ENCODE assay signal across 8 cellular contexts in the genomic region with DNA sequence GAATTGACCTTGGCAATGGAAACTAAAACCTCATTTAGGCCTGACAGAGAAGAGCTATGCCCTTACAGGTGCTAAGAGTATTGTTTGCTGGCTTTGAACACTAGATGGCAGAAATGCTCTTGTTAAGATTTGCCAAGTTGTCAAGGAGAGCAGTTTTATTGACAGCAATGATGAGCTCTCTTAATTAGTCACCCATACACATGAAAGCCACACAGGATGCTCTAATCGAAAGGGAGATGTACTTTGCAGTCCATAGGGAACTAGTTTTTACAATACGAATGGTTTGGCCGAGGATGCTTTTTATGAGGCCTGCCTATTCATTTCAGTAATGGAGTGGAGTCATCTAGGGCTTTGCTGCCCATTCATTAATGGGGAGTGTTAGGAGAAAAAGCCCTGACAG. TPM values are rescaled to one million over a fixed set of nuclear protein-coding genes. Genes with fewer than 3 reads are reported as not detected.
A peak's percentile ranks its signal among the peaks of the same experiment; 100 is the strongest.
DNase-seq lines count a peak whose midpoint lies in the region; ATAC-seq and TF ChIP-seq lines count a peak whose summit lies in the region.

No MANE protein-coding gene starts in this region.

- DNase-seq in D341Med (ENCODE audit: low spot score), result peak; percentile 53
- peak; percentile 12 for DNase-seq in NCI-H226
- peak; percentile 85 for DNase-seq in choroid plexus epithelial cell (ENCODE audit: low read depth)
- DNase-seq in gastrocnemius medialis, result no peak
- no peak for DNase-seq in NCI-H1694 treated with DMSO at 0.1 percent for 48 hours (lab: John Stamatoyannopoulos, UW)

- H3K9me3 ChIP-seq in neural cell (ENCODE audit: low read length), result no peaks in the 10 kb centered on the region
- H3K9me3 ChIP-seq in gastrocnemius medialis, result no peaks in the 10 kb centered on the region

- TF ChIP-seq EP300 in neural cell (conservative IDR thresholded peaks at IDR 0.05; ENCODE audit: poor library complexity, severe bottlenecking), result no peak

- H3K4me3 ChIP-seq in choroid plexus epithelial cell (ENCODE audit: low read depth, low read length) (no peak overlapping the region), neural cell (ENCODE audit: low read length) (no peak overlapping the region), gastrocnemius medialis (no peak overlapping the region)

- H3F3A ChIP-seq in neural cell (ENCODE audit: insufficient read depth, low read length, poor library complexity, severe bottlenecking), result no peaks in the 10 kb centered on the region

- peak; percentile 80 for TF ChIP-seq RAD21 in neural cell (conservative IDR thresholded peaks at IDR 0.05)

- no peaks in the 10 kb centered on the region for H3K27me3 ChIP-seq in neural cell (ENCODE audit: insufficient read depth, low read depth, low read length)
- no peaks in the 10 kb centered on the region for H3K27me3 ChIP-seq in gastrocnemius medialis

- no peaks in the 10 kb centered on the region for H4K20me1 ChIP-seq in neural cell (ENCODE audit: insufficient read depth)

- ATAC-seq in GM18909 (IDR thresholded peaks at IDR 0.05; ENCODE audit: poor library complexity, unreplicated experiment) (peak; percentile 96), HG03025 (IDR thresholded peaks at IDR 0.05; ENCODE audit: low FRiP score, unreplicated experiment) (peak; percentile 95), gastrocnemius medialis (no peak)

- H3K79me2 ChIP-seq in neural cell (replicated peaks; ENCODE audit: insufficient read depth, low read length), result no peaks in the 10 kb centered on the region

- in situ Hi-C loops in gastrocnemius medialis (cut with MboI; ENCODE audit: low sequenced_read_pairs in 4 of 4), result no loop called here

- no peaks in the 10 kb centered on the region for H3K9me2 ChIP-seq in neural cell (ENCODE audit: insufficient read depth, low read length)

- H2AFZ ChIP-seq in neural cell (ENCODE audit: low read depth, low read length), result no peak overlapping the region

- H3K36me3 ChIP-seq in neural cell (ENCODE audit: insufficient read depth, low read length) (no peaks in the 10 kb centered on the region), gastrocnemius medialis (no peaks in the 10 kb centered on the region)

- no peaks in the 10 kb centered on the region for H3K4me1 ChIP-seq in gastrocnemius medialis

- intact Hi-C loops in gastrocnemius medialis (cut with DNase I; ENCODE audit: low total_unique reads), result no loop called here

- no peak overlapping the region for H3K9ac ChIP-seq in neural cell (ENCODE audit: low read length)

- no peak overlapping the region for H3K27ac ChIP-seq in neural cell (ENCODE audit: low read length)
- no peak overlapping the region for H3K27ac ChIP-seq in gastrocnemius medialis

- no peak for TF ChIP-seq POLR2A in gastrocnemius medialis (IDR thresholded peaks at IDR 0.05)

- H3K4me2 ChIP-seq in neural cell (ENCODE audit: low read length), result no peak overlapping the region

- TF ChIP-seq CTCF in choroid plexus epithelial cell (conservative IDR thresholded peaks at IDR 0.05; ENCODE audit: low read depth, low read length), result peak; percentile 78
- TF ChIP-seq CTCF in neural cell (IDR thresholded peaks at IDR 0.05; ENCODE audit: poor library complexity, severe bottlenecking), result peak; percentile 82
- no peak for TF ChIP-seq CTCF in gastrocnemius medialis (IDR thresholded peaks at IDR 0.05 in 4 of 5, conservative IDR thresholded peaks at IDR 0.05 in 1 of 5)

TF ChIP-seq in neural cell, 6 proteins besides CTCF, POLR2A, EP300 and RAD21:
- TF ChIP-seq, protein P1, sequence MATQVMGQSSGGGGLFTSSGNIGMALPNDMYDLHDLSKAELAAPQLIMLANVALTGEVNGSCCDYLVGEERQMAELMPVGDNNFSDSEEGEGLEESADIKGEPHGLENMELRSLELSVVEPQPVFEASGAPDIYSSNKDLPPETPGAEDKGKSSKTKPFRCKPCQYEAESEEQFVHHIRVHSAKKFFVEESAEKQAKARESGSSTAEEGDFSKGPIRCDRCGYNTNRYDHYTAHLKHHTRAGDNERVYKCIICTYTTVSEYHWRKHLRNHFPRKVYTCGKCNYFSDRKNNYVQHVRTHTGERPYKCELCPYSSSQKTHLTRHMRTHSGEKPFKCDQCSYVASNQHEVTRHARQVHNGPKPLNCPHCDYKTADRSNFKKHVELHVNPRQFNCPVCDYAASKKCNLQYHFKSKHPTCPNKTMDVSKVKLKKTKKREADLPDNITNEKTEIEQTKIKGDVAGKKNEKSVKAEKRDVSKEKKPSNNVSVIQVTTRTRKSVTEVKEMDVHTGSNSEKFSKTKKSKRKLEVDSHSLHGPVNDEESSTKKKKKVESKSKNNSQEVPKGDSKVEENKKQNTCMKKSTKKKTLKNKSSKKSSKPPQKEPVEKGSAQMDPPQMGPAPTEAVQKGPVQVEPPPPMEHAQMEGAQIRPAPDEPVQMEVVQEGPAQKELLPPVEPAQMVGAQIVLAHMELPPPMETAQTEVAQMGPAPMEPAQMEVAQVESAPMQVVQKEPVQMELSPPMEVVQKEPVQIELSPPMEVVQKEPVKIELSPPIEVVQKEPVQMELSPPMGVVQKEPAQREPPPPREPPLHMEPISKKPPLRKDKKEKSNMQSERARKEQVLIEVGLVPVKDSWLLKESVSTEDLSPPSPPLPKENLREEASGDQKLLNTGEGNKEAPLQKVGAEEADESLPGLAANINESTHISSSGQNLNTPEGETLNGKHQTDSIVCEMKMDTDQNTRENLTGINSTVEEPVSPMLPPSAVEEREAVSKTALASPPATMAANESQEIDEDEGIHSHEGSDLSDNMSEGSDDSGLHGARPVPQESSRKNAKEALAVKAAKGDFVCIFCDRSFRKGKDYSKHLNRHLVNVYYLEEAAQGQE (IDR thresholded peaks at IDR 0.05; ENCODE audit: borderline replicate concordance), result no peak
- TF ChIP-seq MXI1 (conservative IDR thresholded peaks at IDR 0.05; ENCODE audit: poor library complexity, severe bottlenecking) (no peak), TAF1 (IDR thresholded peaks at IDR 0.05; ENCODE audit: low read depth) (no peak), SMC3 (conservative IDR thresholded peaks at IDR 0.05; ENCODE audit: poor library complexity) (peak; percentile 71), POLR2AphosphoS5 (IDR thresholded peaks at IDR 0.05) (no peak), EZH2 (IDR thresholded peaks at IDR 0.05; ENCODE audit: borderline replicate concordance, insufficient read depth, low read length, poor library complexity, severe bottlenecking) (no peak)
TF ChIP-seq in neural cell: peak in this region for 1.

RNA-seq across cellular contexts. Expression of a gene that starts 45.4 kb away (rescaled TPM):
- polyA plus RNA-seq in neural cell, result not detected in 2 replicates
- polyA minus RNA-seq in neural cell, result not detected in 2 replicates
- total RNA-seq in gastrocnemius medialis, result under 1 TPM in 2 of 4 donors, not detected in 2; 0.07 to 0.11 TPM

Comparison
In these comparisons a context has a peak if more than half of its experiments do, and no peak if none do; other contexts are left out.
1. DNase-seq: peak in D341Med (single experiment), NCI-H226 (single experiment) and choroid plexus epithelial cell (single experiment); none in gastrocnemius medialis (0 of 2) and NCI-H1694 treated with DMSO at 0.1 percent for 48 hours (single experiment).
2. ATAC-seq: peak in GM18909 (single experiment) and HG03025 (single experiment); none in gastrocnemius medialis (0 of 2).
3. CTCF ChIP-seq: peak in choroid plexus epithelial cell (single experiment) and neural cell (single experiment); none in gastrocnemius medialis (0 of 5).